Comparison of ENCODE assay signal across 9 cellular contexts in genomic region chr16:2038359-2039285, GRCh38. TPM values are rescaled to one million over a fixed set of nuclear protein-coding genes. Genes with fewer than 3 reads are reported as not detected.
DNase-seq lines count a peak whose midpoint lies in the region; ATAC-seq, FAIRE-seq and TF ChIP-seq lines count a peak whose summit lies in the region.
"Had no signal": no experiment of that assay in that cellular context is flagged by ENCODE, and none has a peak within 500 bp of the region (broad histone marks: within the 10 kb centered on the region; RNA-seq: fewer than 3 reads in every experiment).

No MANE protein-coding gene starts in this region.

- no peak for FAIRE-seq in pancreas (lab: Jason Lieb, UNC)

- H3K4me1 ChIP-seq in heart left ventricle: peaks cover 9 to 94% (median 86%) of the 10 kb centered on the region in 12 donors
- no peaks in the 10 kb centered on the region for H3K4me1 ChIP-seq in pancreas

- ATAC-seq in Right ventricle myocardium inferior (peak; percentile 27), heart left ventricle (peak in 2 of 4 donors; percentile 3 to 17), pancreas (no peak)

- H3K4me3 ChIP-seq in heart left ventricle: peak overlapping the region in 10 of 12 donors; percentile 15 to 91 (median 64)
- no peak overlapping the region for H3K4me3 ChIP-seq in pancreas

- H3K36me3 ChIP-seq in heart left ventricle: peaks cover 2 to 53% (median 23%) of the 10 kb centered on the region in 9 donors
- H3K36me3 ChIP-seq in pancreas: no peaks in the 10 kb centered on the region

- DNase-seq in Right ventricle myocardium inferior (ENCODE audit: missing footprints): peak; percentile 81
- DNase-seq in cardiac septum (ENCODE audit: low spot score): no peak
- DNase-seq in heart left ventricle: peak in 2 of 5 donors; percentile 73 to 75
- DNase-seq in pancreas: peak in 2 of 6 donors; percentile 40 to 79
- no peak for DNase-seq in NCI-H2171 treated with DMSO at 0.1 percent for 48 hours (lab: John Stamatoyannopoulos, UW)
- DNase-seq in NCI-H526 treated with DMSO at 0.1 percent for 48 hours (lab: John Stamatoyannopoulos, UW): no peak
- DNase-seq in GM20000 (ENCODE audit: low spot score): no peak
- DNase-seq in stimulated activated CD4-positive, alpha-beta T cell treated with anti-CD3 and anti-CD28 coated beads, Interleukin-4, amount 100 ng/mL, for 24 hours: no peak
- DNase-seq: NCI-H524 had no signal

- intact Hi-C loops in Right ventricle myocardium inferior (cut with DNase I): no loop called here
- intact Hi-C loops in cardiac septum (cut with DNase I): loop anchor here (10.0 kb wide), 1 partner anchor 494 kb away; no protein-coding TSS in a partner anchor
- intact Hi-C loops in heart left ventricle (cut with DNase I): no loop called here
- intact Hi-C loops in pancreas (cut with DNase I): no loop called here

- TF ChIP-seq POLR2A in heart left ventricle (IDR thresholded peaks at IDR 0.05): no peak

- TF ChIP-seq CTCF in heart left ventricle (IDR thresholded peaks at IDR 0.05): no peak
- no peak for TF ChIP-seq CTCF in pancreas (IDR thresholded peaks at IDR 0.05)
- no peak for TF ChIP-seq CTCF in GM20000 (IDR thresholded peaks at IDR 0.05; ENCODE audit: extremely low read depth, missing control alignments)

- H3K27me3 ChIP-seq in heart left ventricle: no peaks in the 10 kb centered on the region
- H3K27me3 ChIP-seq in pancreas: no peaks in the 10 kb centered on the region

- 48 to 68% (median 57%) methylated on average over 31 to 41 of the region's 41 CpGs for WGBS in heart left ventricle, 4 donors
- 82 to 84% methylated on average over 40 to 41 of the region's 41 CpGs for WGBS in pancreas, 2 donors

- H3K27ac ChIP-seq in heart left ventricle (peak overlapping the region; percentile 78 to 97 (median 94)), pancreas (peak overlapping the region in 3 of 4 donors; percentile 19 to 39 (median 38))

- H3K9me3 ChIP-seq in heart left ventricle (no peaks in the 10 kb centered on the region), pancreas (no peaks in the 10 kb centered on the region)

RNA-seq across cellular contexts. Expression of gene NTHL1, which starts 9.0 kb away (rescaled TPM):
- total RNA-seq in Right ventricle myocardium inferior (23.3 TPM), cardiac septum (10.4 TPM), heart left ventricle (10 to 100 TPM in 7 of 9 donors, 1 to 10 TPM in 2; 9.0 to 25.0 (median 11.7) TPM), pancreas (10 to 100 TPM in 1 of 6 donors, 1 to 10 TPM in 5; 5.2 to 10.4 (median 8.4) TPM)
- polyA plus RNA-seq in heart left ventricle (10 to 100 TPM; 13.1 to 32.3 TPM), pancreas (10 to 100 TPM; 22.1 to 22.8 TPM)

RNA-seq across cellular contexts. Expression of gene TSC2, which starts 9.2 kb away (rescaled TPM):
- total RNA-seq in Right ventricle myocardium inferior (62.8 TPM), cardiac septum (73.3 TPM), heart left ventricle (10 to 100 TPM; 48.4 to 94.5 (median 70.4) TPM), pancreas (10 to 100 TPM; 51.0 to 91.7 (median 77.6) TPM)
- polyA plus RNA-seq in heart left ventricle (10 to 100 TPM; 33.3 to 44.8 TPM), pancreas (100 to 1,000 TPM; 119 to 172 TPM)

RNA-seq across cellular contexts. Expression of gene NHERF2, which starts 11.9 kb away (rescaled TPM):
- total RNA-seq in Right ventricle myocardium inferior (292 TPM), cardiac septum (183 TPM), heart left ventricle (100 to 1,000 TPM; 124 to 496 (median 227) TPM), pancreas (10 to 100 TPM; 14.7 to 28.9 (median 23.0) TPM)
- polyA plus RNA-seq in heart left ventricle (100 to 1,000 TPM; 213 to 396 TPM), pancreas (100 to 1,000 TPM in 1 of 2 donors, 10 to 100 TPM in 1; 60.7 to 144 TPM)

RNA-seq across cellular contexts. Expression of gene NPW, which starts 19.0 kb away (rescaled TPM):
- total RNA-seq in Right ventricle myocardium inferior (not detected), cardiac septum (not detected), heart left ventricle (under 1 TPM in 1 of 9 donors, not detected in 8; 0.69 TPM), pancreas (1 to 10 TPM in 2 of 6 donors, under 1 TPM in 4; 0.43 to 1.9 (median 0.50) TPM)
- polyA plus RNA-seq in heart left ventricle (under 1 TPM in 1 of 2 donors, not detected in 1; 0.19 TPM), pancreas (1 to 10 TPM; 1.3 to 2.7 TPM)

RNA-seq across cellular contexts. Expression of gene ZNF598, which starts 29.0 kb away (rescaled TPM):
- total RNA-seq in Right ventricle myocardium inferior: 18.5 TPM
- 21.9 TPM for total RNA-seq in cardiac septum
- 10 to 100 TPM; 10.9 to 47.4 (median 17.0) TPM for total RNA-seq in heart left ventricle
- polyA plus RNA-seq in heart left ventricle: 10 to 100 TPM in 1 of 2 donors, 1 to 10 TPM in 1; 9.4 to 33.8 TPM
- total RNA-seq in pancreas: 10 to 100 TPM; 26.0 to 93.6 (median 42.4) TPM
- polyA plus RNA-seq in pancreas: 10 to 100 TPM; 71.0 to 73.5 TPM

Comparison
In these comparisons a context has a peak if more than half of its experiments do, and no peak if none do; other contexts are left out.
1. H3K4me3 ChIP-seq: peak in heart left ventricle (10 of 12); none in pancreas (0 of 4).